10 cellular contexts compared by ENCODE assay signal in the genomic region with DNA sequence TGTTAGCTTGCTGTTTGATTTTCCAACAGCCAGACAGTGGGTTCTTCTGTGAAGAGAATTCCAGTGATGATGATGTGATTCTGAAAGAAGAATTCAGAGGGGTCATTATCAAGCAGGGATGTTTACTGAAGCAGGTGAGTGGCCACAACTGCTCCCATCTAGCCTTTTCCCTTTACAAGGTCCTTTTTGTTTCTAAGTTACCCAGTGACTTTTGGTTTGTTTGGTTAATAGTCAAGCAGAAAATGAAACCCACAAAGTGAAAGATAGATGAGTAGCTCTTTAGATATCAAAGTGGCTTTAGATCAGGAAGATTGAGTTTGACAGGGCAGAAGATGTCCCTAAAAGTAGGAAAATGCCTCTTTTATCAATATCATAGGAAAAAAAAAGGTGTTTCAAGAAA. TPM values are rescaled to one million over a fixed set of nuclear protein-coding genes. Genes with fewer than 3 reads are reported as not detected.
DNase-seq lines count a peak whose midpoint lies in the region; ATAC-seq, FAIRE-seq and TF ChIP-seq lines count a peak whose summit lies in the region.
"Had no signal": no experiment of that assay in that cellular context is flagged by ENCODE, and none has a peak within 500 bp of the region (broad histone marks: within the 10 kb centered on the region; RNA-seq: fewer than 3 reads in every experiment).

No MANE protein-coding gene starts in this region.

- TF ChIP-seq CTCF in heart right ventricle (IDR thresholded peaks at IDR 0.05), result no peak
- no peak for TF ChIP-seq CTCF in MCF 10A (IDR thresholded peaks at IDR 0.05; ENCODE audit: unreplicated experiment)

- H3K27me3 Mint-ChIP-seq in IgD-negative memory B cell (no peaks in the 10 kb centered on the region), memory B cell (no peaks in the 10 kb centered on the region), MCF 10A (ENCODE audit: insufficient read depth, unreplicated experiment) (peaks cover 44% of the 10 kb centered on the region)

- POLR2A ChIA-PET in MCF 10A (lab: Yijun Ruan, JAX), result no interaction called here

- DNase-seq in GM12891 (ENCODE audit: insufficient read length, low spot score), result no peak
- DNase-seq in memory B cell (ENCODE audit: low spot score in 2 of 2), result no peak
- no peak for DNase-seq in heart right ventricle
- DNase-seq in MCF 10A (ENCODE audit: unreplicated experiment), result no peak
- DNase-seq in small intestine, result no peak
- no peak for DNase-seq in EL
- DNase-seq: NCI-H1436 treated with DMSO at 0.1 percent for 48 hours, uterus had no signal

- no peak overlapping the region for H3K4me3 ChIP-seq in heart right ventricle
- H3K4me3 ChIP-seq in small intestine (ENCODE audit: low read depth in 1 of 2, low read length in 2 of 2), result no peak overlapping the region
- H3K4me3 ChIP-seq: uterus had no signal

- CTCF ChIA-PET in MCF 10A (lab: Yijun Ruan, JAX), result no interaction called here

- H3K36me3 Mint-ChIP-seq in IgD-negative memory B cell (peaks cover 23% of the 10 kb centered on the region), memory B cell (peaks cover 50% of the 10 kb centered on the region), MCF 10A (ENCODE audit: insufficient read depth, unreplicated experiment) (no peaks in the 10 kb centered on the region)

- H3K27ac ChIP-seq in heart right ventricle (peak overlapping the region in 2 of 10 donors; percentile 53 to 74), small intestine (ENCODE audit: low read depth in 1 of 2, low read length in 1 of 2) (peak overlapping the region in 1 of 2 donors; percentile 56)
- H3K27ac ChIP-seq: uterus had no signal

- H3K36me3 ChIP-seq in heart right ventricle (peaks cover 0 to 88% (median 0%) of the 10 kb centered on the region in 9 donors), small intestine (ENCODE audit: control insufficient read depth in 2 of 2, insufficient read depth in 2 of 2, low read length in 2 of 2) (no peaks in the 10 kb centered on the region)
- H3K36me3 ChIP-seq: uterus had no signal

- H3K27me3 ChIP-seq in heart right ventricle (no peaks in the 10 kb centered on the region), small intestine (ENCODE audit: control insufficient read depth in 2 of 2, insufficient read depth in 2 of 2, low read length in 2 of 2) (no peaks in the 10 kb centered on the region)
- H3K27me3 ChIP-seq: uterus had no signal

- H3K4me3 Mint-ChIP-seq in IgD-negative memory B cell (peak overlapping the region; percentile 38 to 93 (median 51)), memory B cell (peak overlapping the region; percentile 71), MCF 10A (ENCODE audit: unreplicated experiment) (no peak overlapping the region)

- ATAC-seq in GM21381 (IDR thresholded peaks at IDR 0.05; ENCODE audit: unreplicated experiment) (peak; percentile 38), memory B cell (ENCODE audit: low read depth) (no peak), heart right ventricle (no peak)

- FAIRE-seq in GM12891 (lab: Jason Lieb, UNC), result no peak
- FAIRE-seq in small intestine (lab: Jason Lieb, UNC), result no peak

- H3K27ac Mint-ChIP-seq in IgD-negative memory B cell (peak overlapping the region; percentile 74 to 99 (median 97)), memory B cell (peak overlapping the region; percentile 99), MCF 10A (ENCODE audit: low read depth, unreplicated experiment) (no peak overlapping the region)

- H3K9me3 Mint-ChIP-seq in IgD-negative memory B cell (no peaks in the 10 kb centered on the region), memory B cell (peaks cover 1% of the 10 kb centered on the region), MCF 10A (ENCODE audit: unreplicated experiment) (no peaks in the 10 kb centered on the region)

- 0 out of 2 replicates have a peak, but pooled peaks have one; percentile 30 for TF ChIP-seq POLR2A in GM12891 (IDR thresholded peaks at IDR 0.05; ENCODE audit: low read depth, low read length)

- intact Hi-C loops in heart right ventricle (cut with DNase I), result no loop called here
- intact Hi-C loops in MCF 10A (cut with micrococcal nuclease), result no loop called here

- no TSS peak for BruUV-seq in MCF 10A (replicated peaks; lab: Mats Ljungman, UMichigan)

- H3K4me1 Mint-ChIP-seq in IgD-negative memory B cell (peaks cover 60 to 79% (median 70%) of the 10 kb centered on the region in 3 donors), memory B cell (peaks cover 61% of the 10 kb centered on the region), MCF 10A (ENCODE audit: insufficient read depth, unreplicated experiment) (no peaks in the 10 kb centered on the region)

- H3K4me1 ChIP-seq in heart right ventricle (peaks cover 0 to 73% (median 27%) of the 10 kb centered on the region in 9 donors), small intestine (ENCODE audit: control insufficient read depth in 2 of 2, insufficient read depth in 1 of 2, low read depth in 1 of 2, low read length in 1 of 2) (no peaks in the 10 kb centered on the region)
- H3K4me1 ChIP-seq: uterus had no signal

- H3K9me3 ChIP-seq in heart right ventricle (no peaks in the 10 kb centered on the region), small intestine (ENCODE audit: control insufficient read depth, low read depth) (no peaks in the 10 kb centered on the region)
- H3K9me3 ChIP-seq: uterus had no signal

TF ChIP-seq in GM12891, 5 proteins besides CTCF, POLR2A, EP300 and RAD21:
- TF ChIP-seq POU2F2 (IDR thresholded peaks at IDR 0.05; ENCODE audit: low read depth, low read length) (no peak), TAF1 (IDR thresholded peaks at IDR 0.05; ENCODE audit: low read depth, low read length) (no peak), SPI1 (IDR thresholded peaks at IDR 0.05; ENCODE audit: low read depth, low read length) (no peak), POLR2AphosphoS5 (IDR thresholded peaks at IDR 0.05; ENCODE audit: low read depth, low read length) (no peak), PAX5 (IDR thresholded peaks at IDR 0.05; ENCODE audit: insufficient read depth, low read length, severe bottlenecking) (no peak)

RNA-seq across cellular contexts. Expression of a gene that starts 23.3 kb away (rescaled TPM):
- 207 TPM for polyA plus RNA-seq in GM12891 (2012; ENCODE audit: low read depth, missing spikeins)
- 110 TPM for polyA plus RNA-seq in IgD-negative memory B cell
- total RNA-seq in heart right ventricle, result 10 to 100 TPM in 1 of 10 donors, 1 to 10 TPM in 9; 1.1 to 46.3 (median 2.8) TPM
- polyA plus RNA-seq in heart right ventricle, result 1 to 10 TPM; 1.2 to 3.3 TPM
- total RNA-seq in MCF 10A (2022), result not detected in 2 replicates
- polyA plus RNA-seq in small intestine, result 1 to 10 TPM; 2.5 to 6.2 (median 4.3) TPM

Comparison
In these comparisons a context has a peak if more than half of its experiments do, and no peak if none do; other contexts are left out.
1. RNA of a gene that starts 23.3 kb away (polyA plus RNA-seq): 110 TPM in IgD-negative memory B cell (single experiment); 2.5 to 6.2 TPM in small intestine and 1.2 to 3.3 TPM in heart right ventricle; every median in the first group is over 10 times any median in the second.